8 cellular contexts compared by ENCODE assay signal in the genomic region with DNA sequence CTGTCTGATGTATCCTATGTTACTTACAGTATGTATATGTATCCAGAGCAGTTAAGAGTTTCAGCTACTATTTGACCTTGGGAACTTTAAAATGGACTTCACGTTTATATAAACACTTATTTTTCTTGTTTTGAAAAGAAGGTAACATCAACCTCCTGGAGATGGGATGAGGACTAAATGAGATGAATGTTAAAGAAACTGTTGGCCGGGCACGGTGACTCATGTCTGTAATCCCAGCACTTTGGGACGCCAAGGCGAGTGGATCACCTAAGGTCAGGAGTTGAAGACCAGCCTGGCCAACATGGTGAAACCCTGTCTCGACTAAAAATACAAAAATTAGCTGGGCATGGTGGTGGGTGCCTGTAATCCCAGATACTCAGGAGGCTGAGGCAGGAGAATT. TPM values are rescaled to one million over a fixed set of nuclear protein-coding genes. Genes with fewer than 3 reads are reported as not detected.
A peak's percentile ranks its signal among the peaks of the same experiment; 100 is the strongest.
DNase-seq lines count a peak whose midpoint lies in the region; ATAC-seq and TF ChIP-seq lines count a peak whose summit lies in the region.
"Not testable (repeated sequence)": the region's sequence is repeated elsewhere in the genome, so short reads cannot be mapped to it uniquely, and the experiment has no call there.

No MANE protein-coding gene starts in this region.

- POLR2A ChIA-PET in CD4-positive, alpha-beta memory T cell (lab: Charles Lee; ENCODE audit: partially characterized antibody), result interaction anchor here (0.7 kb wide), 1 partner anchor 19 kb away, joined by 3 read pairs; no protein-coding TSS in a partner anchor
- POLR2A ChIA-PET in WTC11 (lab: Charles Lee); naive thymus-derived CD4-positive, alpha-beta T cell (lab: Charles Lee): not testable (repeated sequence)
- POLR2A ChIA-PET in activated CD8-positive, alpha-beta T cell treated with anti-CD3 and anti-CD28 coated beads, Interleukin-2, amount 10 ng/mL, durations not matched to agents 7 days and 5 days (lab: Charles Lee), result interaction anchor here (2.8 kb wide), 1 partner anchor 20 kb away, joined by 9 read pairs; a partner anchor contains a TSS

- peak overlapping the region; percentile 21 to 87 (median 56) for H3K4me3 Mint-ChIP-seq in CD4-positive, alpha-beta memory T cell
- not testable (repeated sequence) for H3K4me3 Mint-ChIP-seq in WTC11; activated naive CD4-positive, alpha-beta T cell treated with anti-CD3 and anti-CD28 coated beads, Interleukin-2, amount 10 ng/mL, durations not matched to agents 7 days and 5 days
- H3K4me3 Mint-ChIP-seq in activated CD8-positive, alpha-beta T cell treated with anti-CD3 and anti-CD28 coated beads, Interleukin-2, amount 10 ng/mL, durations not matched to agents 7 days and 5 days, result peak overlapping the region; percentile 8
- peak overlapping the region; percentile 48 for H3K4me3 Mint-ChIP-seq in central memory CD8-positive, alpha-beta T cell
- peak overlapping the region in 9 of 10 donors; percentile 13 to 67 (median 58) for H3K4me3 Mint-ChIP-seq in naive thymus-derived CD4-positive, alpha-beta T cell
- peak overlapping the region; percentile 29 for H3K4me3 Mint-ChIP-seq in stimulated activated effector memory CD8-positive, alpha-beta T cell treated with anti-CD3 and anti-CD28 coated beads, Interleukin-12 subunit alpha, Interleukin-12 subunit beta, amount 100 ng/mL, for 72 hours

- not testable (repeated sequence) for ATAC-seq in WTC11; activated CD8-positive, alpha-beta T cell treated with anti-CD3 and anti-CD28 coated beads, Interleukin-2, amount 10 ng/mL, durations not matched to agents 7 days and 5 days; central memory CD8-positive, alpha-beta T cell (replicated peaks; ENCODE audit: extremely low read depth, poor library complexity, severe bottlenecking); naive thymus-derived CD4-positive, alpha-beta T cell; stimulated activated effector memory CD8-positive, alpha-beta T cell treated with anti-CD3 and anti-CD28 coated beads, Interleukin-12 subunit alpha, Interleukin-12 subunit beta, amount 100 ng/mL, for 72 hours

- peaks cover 38 to 87% (median 71%) of the 10 kb centered on the region in 4 donors for H3K4me1 Mint-ChIP-seq in CD4-positive, alpha-beta memory T cell
- peaks cover 34% of the 10 kb centered on the region for H3K4me1 Mint-ChIP-seq in WTC11
- H3K4me1 Mint-ChIP-seq in activated CD8-positive, alpha-beta T cell treated with anti-CD3 and anti-CD28 coated beads, Interleukin-2, amount 10 ng/mL, durations not matched to agents 7 days and 5 days (ENCODE audit: low read depth), result peaks cover 68% of the 10 kb centered on the region
- H3K4me1 Mint-ChIP-seq in activated naive CD4-positive, alpha-beta T cell treated with anti-CD3 and anti-CD28 coated beads, Interleukin-2, amount 10 ng/mL, durations not matched to agents 7 days and 5 days, result peaks cover 75% of the 10 kb centered on the region
- peaks cover 52% of the 10 kb centered on the region for H3K4me1 Mint-ChIP-seq in central memory CD8-positive, alpha-beta T cell
- H3K4me1 Mint-ChIP-seq in naive thymus-derived CD4-positive, alpha-beta T cell, result peaks cover 49 to 92% (median 83%) of the 10 kb centered on the region in 7 donors
- H3K4me1 Mint-ChIP-seq in stimulated activated effector memory CD8-positive, alpha-beta T cell treated with anti-CD3 and anti-CD28 coated beads, Interleukin-12 subunit alpha, Interleukin-12 subunit beta, amount 100 ng/mL, for 72 hours, result peaks cover 79% of the 10 kb centered on the region

- CTCF ChIA-PET in CD4-positive, alpha-beta memory T cell (lab: Charles Lee; ENCODE audit: partially characterized antibody), result interaction anchor here (0.8 kb wide), 1 partner anchor 42 kb away, joined by 3 read pairs; no protein-coding TSS in a partner anchor
- CTCF ChIA-PET in WTC11 (lab: Charles Lee); activated naive CD4-positive, alpha-beta T cell treated with anti-CD3 and anti-CD28 coated beads, Interleukin-2, amount 10 ng/mL, durations not matched to agents 7 days and 5 days (lab: Charles Lee); naive thymus-derived CD4-positive, alpha-beta T cell (lab: Charles Lee): not testable (repeated sequence)
- CTCF ChIA-PET in activated CD8-positive, alpha-beta T cell treated with anti-CD3 and anti-CD28 coated beads, Interleukin-2, amount 10 ng/mL, durations not matched to agents 7 days and 5 days (lab: Charles Lee), result interaction anchor here (0.9 kb wide), 1 partner anchor 16 kb away, joined by 3 read pairs; no protein-coding TSS in a partner anchor

- not testable (repeated sequence) for TF ChIP-seq CTCF in WTC11 (IDR thresholded peaks at IDR 0.05)

- H3K9me3 Mint-ChIP-seq in CD4-positive, alpha-beta memory T cell; WTC11; activated CD8-positive, alpha-beta T cell treated with anti-CD3 and anti-CD28 coated beads, Interleukin-2, amount 10 ng/mL, durations not matched to agents 7 days and 5 days (ENCODE audit: insufficient read depth); activated naive CD4-positive, alpha-beta T cell treated with anti-CD3 and anti-CD28 coated beads, Interleukin-2, amount 10 ng/mL, durations not matched to agents 7 days and 5 days; central memory CD8-positive, alpha-beta T cell; naive thymus-derived CD4-positive, alpha-beta T cell; stimulated activated effector memory CD8-positive, alpha-beta T cell treated with anti-CD3 and anti-CD28 coated beads, Interleukin-12 subunit alpha, Interleukin-12 subunit beta, amount 100 ng/mL, for 72 hours: not testable (repeated sequence)

- not testable (repeated sequence) for DNase-seq in CD4-positive, alpha-beta memory T cell; WTC11 (ENCODE audit: low spot score); activated CD8-positive, alpha-beta T cell treated with anti-CD3 and anti-CD28 coated beads, Interleukin-2, amount 10 ng/mL, durations not matched to agents 7 days and 5 days; activated naive CD4-positive, alpha-beta T cell treated with anti-CD3 and anti-CD28 coated beads, Interleukin-2, amount 10 ng/mL, durations not matched to agents 7 days and 5 days; central memory CD8-positive, alpha-beta T cell (ENCODE audit: low spot score in 2 of 2); naive thymus-derived CD4-positive, alpha-beta T cell; stimulated activated effector memory CD8-positive, alpha-beta T cell treated with anti-CD3 and anti-CD28 coated beads, Interleukin-12 subunit alpha, Interleukin-12 subunit beta, amount 100 ng/mL, for 72 hours (ENCODE audit: low spot score in 2 of 2)
- DNase-seq in MG63, result peak; percentile 30

- H3K27ac Mint-ChIP-seq in CD4-positive, alpha-beta memory T cell, result peak overlapping the region in 6 of 7 donors; percentile 33 to 84 (median 57)
- H3K27ac Mint-ChIP-seq in WTC11, result peak overlapping the region; percentile 70
- H3K27ac Mint-ChIP-seq in activated CD8-positive, alpha-beta T cell treated with anti-CD3 and anti-CD28 coated beads, Interleukin-2, amount 10 ng/mL, durations not matched to agents 7 days and 5 days; stimulated activated effector memory CD8-positive, alpha-beta T cell treated with anti-CD3 and anti-CD28 coated beads, Interleukin-12 subunit alpha, Interleukin-12 subunit beta, amount 100 ng/mL, for 72 hours: not testable (repeated sequence)
- peak overlapping the region; percentile 88 for H3K27ac Mint-ChIP-seq in activated naive CD4-positive, alpha-beta T cell treated with anti-CD3 and anti-CD28 coated beads, Interleukin-2, amount 10 ng/mL, durations not matched to agents 7 days and 5 days
- peak overlapping the region; percentile 85 for H3K27ac Mint-ChIP-seq in central memory CD8-positive, alpha-beta T cell (ENCODE audit: low read depth)
- peak overlapping the region; percentile 4 to 68 (median 20) for H3K27ac Mint-ChIP-seq in naive thymus-derived CD4-positive, alpha-beta T cell

- H3K27ac ChIP-seq in CD4-positive, alpha-beta memory T cell (ENCODE audit: low read depth, low read length); naive thymus-derived CD4-positive, alpha-beta T cell (ENCODE audit: low read depth, low read length): not testable (repeated sequence)

- H3K4me3 ChIP-seq in CD4-positive, alpha-beta memory T cell (ENCODE audit: low read length in 2 of 2); MG63; naive thymus-derived CD4-positive, alpha-beta T cell (ENCODE audit: low read length): not testable (repeated sequence)

- not testable (repeated sequence) for H3K27me3 ChIP-seq in CD4-positive, alpha-beta memory T cell (ENCODE audit: insufficient read depth, low read length); MG63; naive thymus-derived CD4-positive, alpha-beta T cell (ENCODE audit: control insufficient read depth in 2 of 2, insufficient read depth in 2 of 2, low read length in 2 of 2)

- H3K9me3 ChIP-seq in CD4-positive, alpha-beta memory T cell (ENCODE audit: control insufficient read depth in 1 of 2, low read length in 2 of 2); MG63; naive thymus-derived CD4-positive, alpha-beta T cell (ENCODE audit: control insufficient read depth in 2 of 3, low read length in 3 of 3): not testable (repeated sequence)

- peaks cover 30 to 57% of the 10 kb centered on the region in 2 donors for H3K36me3 Mint-ChIP-seq in CD4-positive, alpha-beta memory T cell
- H3K36me3 Mint-ChIP-seq in WTC11, result peaks cover 17% of the 10 kb centered on the region
- H3K36me3 Mint-ChIP-seq in activated CD8-positive, alpha-beta T cell treated with anti-CD3 and anti-CD28 coated beads, Interleukin-2, amount 10 ng/mL, durations not matched to agents 7 days and 5 days (ENCODE audit: low read depth), result peaks cover 59% of the 10 kb centered on the region
- peaks cover 54% of the 10 kb centered on the region for H3K36me3 Mint-ChIP-seq in activated naive CD4-positive, alpha-beta T cell treated with anti-CD3 and anti-CD28 coated beads, Interleukin-2, amount 10 ng/mL, durations not matched to agents 7 days and 5 days
- peaks cover 37% of the 10 kb centered on the region for H3K36me3 Mint-ChIP-seq in central memory CD8-positive, alpha-beta T cell (ENCODE audit: insufficient read depth)
- peaks cover 3 to 30% (median 22%) of the 10 kb centered on the region in 5 donors for H3K36me3 Mint-ChIP-seq in naive thymus-derived CD4-positive, alpha-beta T cell
- H3K36me3 Mint-ChIP-seq in stimulated activated effector memory CD8-positive, alpha-beta T cell treated with anti-CD3 and anti-CD28 coated beads, Interleukin-12 subunit alpha, Interleukin-12 subunit beta, amount 100 ng/mL, for 72 hours, result peaks cover 86% of the 10 kb centered on the region

- intact Hi-C loops in CD4-positive, alpha-beta memory T cell (cut with micrococcal nuclease), result not testable (repeated sequence)
- intact Hi-C loops in naive thymus-derived CD4-positive, alpha-beta T cell (cut with micrococcal nuclease), result loop anchor here in 1 of 2 donors (1.0 kb wide), 1 partner anchor 17 kb away; no protein-coding TSS in a partner anchor

- H3K27me3 Mint-ChIP-seq in CD4-positive, alpha-beta memory T cell; WTC11 (ENCODE audit: low read depth); activated CD8-positive, alpha-beta T cell treated with anti-CD3 and anti-CD28 coated beads, Interleukin-2, amount 10 ng/mL, durations not matched to agents 7 days and 5 days (ENCODE audit: low read depth); activated naive CD4-positive, alpha-beta T cell treated with anti-CD3 and anti-CD28 coated beads, Interleukin-2, amount 10 ng/mL, durations not matched to agents 7 days and 5 days; central memory CD8-positive, alpha-beta T cell; naive thymus-derived CD4-positive, alpha-beta T cell: not testable (repeated sequence)

- H3K4me1 ChIP-seq in CD4-positive, alpha-beta memory T cell (ENCODE audit: insufficient read depth, low read length), result peaks cover 80% of the 10 kb centered on the region
- peaks cover 31 to 39% of the 10 kb centered on the region in 2 donors for H3K4me1 ChIP-seq in naive thymus-derived CD4-positive, alpha-beta T cell (ENCODE audit: control insufficient read depth in 2 of 2, insufficient read depth in 2 of 2, low read length in 2 of 2)

- H3K36me3 ChIP-seq in CD4-positive, alpha-beta memory T cell (ENCODE audit: insufficient read depth, low read length), result not testable (repeated sequence)
- H3K36me3 ChIP-seq in MG63, result peaks cover 24% of the 10 kb centered on the region
- peaks cover 0 to 20% (median under 1%) of the 10 kb centered on the region in 3 experiments for H3K36me3 ChIP-seq in naive thymus-derived CD4-positive, alpha-beta T cell (ENCODE audit: control insufficient read depth in 2 of 3, insufficient read depth in 3 of 3, low read length in 3 of 3)

RNA-seq across cellular contexts. Expression of a gene that starts 19.0 kb away (rescaled TPM):
- total RNA-seq in CD4-positive, alpha-beta memory T cell, result 100 to 1,000 TPM; 136 to 137 TPM
- 100 to 1,000 TPM in 1 of 2 donors, 10 to 100 TPM in 1; 92.1 to 104 TPM for polyA plus RNA-seq in CD4-positive, alpha-beta memory T cell
- total RNA-seq in MG63 (2014; rRNA removed; shearing (Covaris generic); ENCODE audit: low replicate concordance), result 37.4 and 55.2 TPM in 2 replicates
- 100 to 106 TPM (median 104 TPM) in 3 replicates for total RNA-seq in WTC11 (2021)
- 10 to 100 TPM; 76.4 to 84.6 TPM for total RNA-seq in activated CD8-positive, alpha-beta T cell treated with anti-CD3 and anti-CD28 coated beads, Interleukin-2, amount 10 ng/mL, durations not matched to agents 7 days and 5 days
- total RNA-seq in naive thymus-derived CD4-positive, alpha-beta T cell, result 100 to 1,000 TPM in 4 of 5 experiments, 10 to 100 TPM in 1; 99.2 to 149 (median 116) TPM
- 100 to 1,000 TPM in 1 of 2 donors, 10 to 100 TPM in 1; 97.1 to 112 TPM for polyA plus RNA-seq in naive thymus-derived CD4-positive, alpha-beta T cell
